In the genomic region with DNA sequence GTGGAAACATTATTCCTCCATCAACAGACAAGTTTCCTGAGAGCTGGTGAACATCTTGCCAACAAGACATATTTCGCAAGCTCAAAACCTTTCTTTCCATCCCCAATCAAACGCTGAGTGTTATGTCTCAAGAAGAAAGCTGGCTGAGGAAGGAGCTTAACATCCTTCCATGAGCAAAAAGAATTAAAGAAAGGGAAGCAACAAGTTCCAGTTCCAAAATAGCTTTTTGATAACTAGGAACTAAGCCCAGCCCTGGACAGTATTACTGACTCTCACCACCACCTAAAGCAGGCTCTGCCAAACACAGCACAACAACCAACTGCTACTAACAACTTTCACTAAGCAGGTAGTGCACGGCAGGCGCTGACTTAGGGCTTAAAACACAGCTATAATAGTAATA, we compare ENCODE assay signal across 11 cellular contexts. TPM values are rescaled to one million over a fixed set of nuclear protein-coding genes. Genes with fewer than 3 reads are reported as not detected.
DNase-seq lines count a peak whose midpoint lies in the region; ATAC-seq, FAIRE-seq and TF ChIP-seq lines count a peak whose summit lies in the region.
"Had no signal": no experiment of that assay in that cellular context is flagged by ENCODE, and none has a peak within 500 bp of the region (broad histone marks: within the 10 kb centered on the region; RNA-seq: fewer than 3 reads in every experiment).

No MANE protein-coding gene starts in this region.

- in situ Hi-C loops in mammary epithelial cell (cut with MboI; ENCODE audit: low sequenced_read_pairs in 2 of 2), result no loop called here

- H3K4me2 ChIP-seq in mammary epithelial cell (ENCODE audit: insufficient read depth, low read depth, low read length), result no peak overlapping the region

- H4K20me1 ChIP-seq in mammary epithelial cell (ENCODE audit: insufficient read depth, low read length), result peaks cover 2% of the 10 kb centered on the region

- H3K27me3 Mint-ChIP-seq in MCF 10A (ENCODE audit: insufficient read depth, unreplicated experiment) (no peaks in the 10 kb centered on the region), natural killer cell (ENCODE audit: low read depth in 2 of 2) (no peaks in the 10 kb centered on the region)
- no peaks in the 10 kb centered on the region for H3K27me3 Mint-ChIP-seq in dendritic cell treated with granulocyte-macrophage colony-stimulating factor and Interleukin-4, amounts not matched to agents 40 ng/mL and 50 ng/mL, for 4 days

- H3K79me2 ChIP-seq in mammary epithelial cell (ENCODE audit: insufficient read depth, low read length), result peaks cover 97% of the 10 kb centered on the region

- ATAC-seq in natural killer cell (no peak), aorta (ENCODE audit: low FRiP score) (peak; percentile 36)

- DNase-seq in MCF 10A (ENCODE audit: unreplicated experiment) (peak; percentile 73), mammary epithelial cell (no peak), natural killer cell (no peak), aorta (no peak), GM19239 (ENCODE audit: insufficient read length, low spot score) (no peak), T1000 (lab: John Stamatoyannopoulos, UW) (no peak), NCI-H2107 (lab: John Stamatoyannopoulos, UW) (no peak)
- DNase-seq: cortex of kidney, small intestine had no signal

- H3K27me3 ChIP-seq in mammary epithelial cell (ENCODE audit: insufficient read depth, low read length) (no peaks in the 10 kb centered on the region), aorta (ENCODE audit: control insufficient read depth in 1 of 2, insufficient read depth in 2 of 2, low read length in 1 of 2) (no peaks in the 10 kb centered on the region)

- H3K9me3 ChIP-seq in mammary epithelial cell (replicated peaks; ENCODE audit: insufficient read depth, low read length), result no peaks in the 10 kb centered on the region
- no peaks in the 10 kb centered on the region for H3K9me3 ChIP-seq in aorta (ENCODE audit: control insufficient read depth, low read length)

- H3K9ac ChIP-seq in mammary epithelial cell (ENCODE audit: insufficient read depth, low read length), result no peak overlapping the region

- no peak overlapping the region for H3K4me3 ChIP-seq in mammary epithelial cell (replicated peaks in 1 of 3; ENCODE audit: insufficient read depth in 1 of 3, low read depth in 2 of 3, low read length in 3 of 3)
- H3K4me3 ChIP-seq in aorta (ENCODE audit: low read length in 2 of 2), result no peak overlapping the region

- H3K9me3 Mint-ChIP-seq in MCF 10A (ENCODE audit: unreplicated experiment), result no peaks in the 10 kb centered on the region
- no peaks in the 10 kb centered on the region for H3K9me3 Mint-ChIP-seq in dendritic cell treated with granulocyte-macrophage colony-stimulating factor and Interleukin-4, amounts not matched to agents 40 ng/mL and 50 ng/mL, for 4 days
- no peaks in the 10 kb centered on the region for H3K9me3 Mint-ChIP-seq in natural killer cell
- H3K9me3 Mint-ChIP-seq: T-helper 2 cell treated with Interferon-gamma antibody and Interleukin-4, amounts not matched to agents 5 μg/mL and 100 μg/mL, for 36 hours had no signal

- intact Hi-C loops in MCF 10A (cut with micrococcal nuclease), result loop anchor here (5.0 kb wide), 1 partner anchor 212 kb away; no protein-coding TSS in a partner anchor
- intact Hi-C loops in mammary epithelial cell (cut with micrococcal nuclease), result no loop called here
- intact Hi-C loops in dendritic cell treated with granulocyte-macrophage colony-stimulating factor and Interleukin-4, amounts not matched to agents 40 ng/mL and 50 ng/mL, for 4 days (cut with micrococcal nuclease), result loop anchor here (5.0 kb wide), 1 partner anchor 162 kb away; a partner anchor contains a TSS
- intact Hi-C loops in natural killer cell (cut with micrococcal nuclease), result no loop called here
- intact Hi-C loops in aorta (cut with DNase I), result no loop called here

- H3K36me3 ChIP-seq in mammary epithelial cell (ENCODE audit: insufficient read depth, low read length) (peaks cover 3% of the 10 kb centered on the region), aorta (ENCODE audit: control insufficient read depth in 1 of 2, insufficient read depth in 2 of 2, low read length in 1 of 2) (no peaks in the 10 kb centered on the region)

- WGBS in mammary epithelial cell (ENCODE audit: low coverage, missing lambda C conversion rate), result 55% methylated on average over 4 of the region's 4 CpGs
- WGBS in aorta, 2 donors, result 2 to 9% methylated on average over 4 of the region's 4 CpGs

- H3K4me3 Mint-ChIP-seq in MCF 10A (ENCODE audit: unreplicated experiment) (peak overlapping the region; percentile 6), natural killer cell (no peak overlapping the region)
- no peak overlapping the region for H3K4me3 Mint-ChIP-seq in dendritic cell treated with granulocyte-macrophage colony-stimulating factor and Interleukin-4, amounts not matched to agents 40 ng/mL and 50 ng/mL, for 4 days
- H3K4me3 Mint-ChIP-seq: T-helper 2 cell treated with Interferon-gamma antibody and Interleukin-4, amounts not matched to agents 5 μg/mL and 100 μg/mL, for 36 hours had no signal

- no peak overlapping the region for H3K27ac ChIP-seq in mammary epithelial cell (ENCODE audit: insufficient read depth, low read depth, low read length)
- H3K27ac ChIP-seq in aorta (ENCODE audit: low read depth in 1 of 2, low read length in 2 of 2), result peak overlapping the region; percentile 19 to 76

- BruUV-seq in MCF 10A (replicated peaks; lab: Mats Ljungman, UMichigan) (no TSS peak), mammary epithelial cell (replicated peaks; lab: Mats Ljungman, UMichigan) (no TSS peak)

- H2AFZ ChIP-seq in mammary epithelial cell (ENCODE audit: low read depth, low read length), result no peak overlapping the region

- TF ChIP-seq CTCF in MCF 10A (IDR thresholded peaks at IDR 0.05; ENCODE audit: unreplicated experiment) (no peak), mammary epithelial cell (conservative IDR thresholded peaks at IDR 0.05 in 1 of 2, IDR thresholded peaks at IDR 0.05 in 1 of 2; ENCODE audit: extremely low read depth in 1 of 2, insufficient read depth in 1 of 2, low read depth in 1 of 2, low read length in 2 of 2) (no peak), natural killer cell (IDR thresholded peaks at IDR 0.05) (no peak)

- dilution Hi-C loops in mammary epithelial cell (cut with HindIII; ENCODE audit: low sequenced_read_pairs), result loop anchor here (10.0 kb wide), 1 partner anchor 50 kb away; the partner anchor contains the start of gene CAPZB

- POLR2A ChIA-PET in MCF 10A (lab: Yijun Ruan, JAX), result interaction anchor here (0.6 to 4.6 kb wide), 13 partner anchors 11 to 219 kb away, joined by 3 to 33 read pairs (median 4); partner anchors contain the start of genes AKR7A2 and SLC66A1

- no peak for FAIRE-seq in GM19239 (lab: Jason Lieb, UNC)
- FAIRE-seq: small intestine had no signal

- peaks cover 68% of the 10 kb centered on the region for H3K4me1 Mint-ChIP-seq in MCF 10A (ENCODE audit: insufficient read depth, unreplicated experiment)
- H3K4me1 Mint-ChIP-seq in dendritic cell treated with granulocyte-macrophage colony-stimulating factor and Interleukin-4, amounts not matched to agents 40 ng/mL and 50 ng/mL, for 4 days (ENCODE audit: low read depth), result peaks cover 84% of the 10 kb centered on the region
- H3K4me1 Mint-ChIP-seq in natural killer cell, result peaks cover 78 to 87% of the 10 kb centered on the region in 2 donors

- H3K4me1 ChIP-seq in mammary epithelial cell (ENCODE audit: insufficient read depth, low read length) (peaks cover 60% of the 10 kb centered on the region), aorta (ENCODE audit: control insufficient read depth in 1 of 2, insufficient read depth in 2 of 2, low read length in 2 of 2) (peaks cover 15 to 20% of the 10 kb centered on the region in 2 donors)

- H3K36me3 Mint-ChIP-seq in MCF 10A (ENCODE audit: insufficient read depth, unreplicated experiment), result peaks cover 25% of the 10 kb centered on the region
- peaks cover 69% of the 10 kb centered on the region for H3K36me3 Mint-ChIP-seq in dendritic cell treated with granulocyte-macrophage colony-stimulating factor and Interleukin-4, amounts not matched to agents 40 ng/mL and 50 ng/mL, for 4 days (ENCODE audit: low read depth)
- H3K36me3 Mint-ChIP-seq in natural killer cell, result no peaks in the 10 kb centered on the region

- H3K27ac Mint-ChIP-seq in MCF 10A (ENCODE audit: low read depth, unreplicated experiment), result peak overlapping the region; percentile 64
- peak overlapping the region; percentile 69 for H3K27ac Mint-ChIP-seq in dendritic cell treated with granulocyte-macrophage colony-stimulating factor and Interleukin-4, amounts not matched to agents 40 ng/mL and 50 ng/mL, for 4 days
- H3K27ac Mint-ChIP-seq in natural killer cell, result peak overlapping the region; percentile 61 to 65
- H3K27ac Mint-ChIP-seq: T-helper 2 cell treated with Interferon-gamma antibody and Interleukin-4, amounts not matched to agents 5 μg/mL and 100 μg/mL, for 36 hours had no signal

- CTCF ChIA-PET in MCF 10A (lab: Yijun Ruan, JAX), result interaction anchor here (0.6 to 1.5 kb wide), 6 partner anchors 9 to 219 kb away, joined by 3 to 5 read pairs (median 4); no protein-coding TSS in a partner anchor
- CTCF ChIA-PET in mammary epithelial cell (lab: Charles Lee; ENCODE audit: low non-redundant PET), result no interaction called here

RNA-seq across cellular contexts. Expression of gene CAPZB, which starts 50.2 kb away (rescaled TPM):
- total RNA-seq in MCF 10A (2022) (252 and 259 TPM in 2 replicates), mammary epithelial cell (100 to 1,000 TPM; 134 to 309 TPM), natural killer cell (100 to 1,000 TPM; 369 to 393 (median 375) TPM), aorta (100 to 1,000 TPM; 289 to 297 TPM)
- polyA plus RNA-seq in mammary epithelial cell (337 TPM), aorta (100 to 1,000 TPM; 230 to 254 TPM)
- polyA minus RNA-seq in mammary epithelial cell, result 222 TPM

Comparison
In these comparisons a context has a peak if more than half of its experiments do, and no peak if none do; other contexts are left out.
1. intact Hi-C loops: an anchor here in MCF 10A (5.0 kb wide) and dendritic cell treated with granulocyte-macrophage colony-stimulating factor and Interleukin-4, amounts not matched to agents 40 ng/mL and 50 ng/mL, for 4 days (5.0 kb wide); none called in mammary epithelial cell, natural killer cell and aorta.